11 cellular contexts compared by ENCODE assay signal in the genomic region with DNA sequence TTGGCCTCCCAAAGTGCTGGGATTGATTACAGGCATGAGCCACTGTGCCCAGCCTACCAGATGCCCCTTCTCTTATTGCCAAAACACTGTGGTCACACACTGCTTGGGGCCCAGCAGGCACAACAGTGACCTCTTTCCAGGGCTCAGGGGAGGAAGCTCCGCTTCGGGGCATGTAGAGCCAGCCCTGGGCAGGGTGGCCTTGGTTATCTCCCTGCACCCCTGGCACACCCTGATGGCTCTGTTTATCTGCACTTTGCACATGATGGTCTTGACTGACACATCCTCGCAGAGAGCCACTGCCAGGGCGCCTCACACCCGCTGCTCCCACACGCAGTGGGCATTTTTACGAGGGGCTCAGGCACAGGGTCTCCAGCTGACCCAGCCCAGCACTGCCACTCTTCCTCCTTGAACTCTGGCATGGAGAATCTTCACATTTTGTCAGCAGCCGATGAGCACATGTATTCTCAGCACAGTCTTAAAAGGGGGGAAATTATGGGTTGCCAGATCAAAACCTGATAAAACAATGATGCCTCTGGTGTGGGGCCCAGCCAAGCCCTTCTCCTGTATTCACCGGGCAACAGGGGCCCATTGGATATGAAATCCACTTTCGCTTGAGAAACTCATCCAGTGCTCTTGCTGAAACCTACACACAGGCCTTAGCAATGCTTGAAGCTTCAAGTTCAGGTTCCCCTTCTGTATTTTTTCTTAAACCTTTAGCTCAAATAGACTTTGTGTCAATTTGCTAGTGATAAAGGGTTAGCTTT. TPM values are rescaled to one million over a fixed set of nuclear protein-coding genes. Genes with fewer than 3 reads are reported as not detected.
DNase-seq lines count a peak whose midpoint lies in the region; ATAC-seq, FAIRE-seq and TF ChIP-seq lines count a peak whose summit lies in the region.
"Had no signal": no experiment of that assay in that cellular context is flagged by ENCODE, and none has a peak within 500 bp of the region (broad histone marks: within the 10 kb centered on the region; RNA-seq: fewer than 3 reads in every experiment).

No MANE protein-coding gene starts in this region.

- no peaks in the 10 kb centered on the region for H3K27me3 Mint-ChIP-seq in activated T-cell treated with anti-CD3 and anti-CD28 coated beads, Interleukin-2, amount 50 U/mL, for 72 hours (ENCODE audit: low read depth)

- TF ChIP-seq CTCF in GM13976 (IDR thresholded peaks at IDR 0.05; ENCODE audit: borderline replicate concordance, control extremely low read depth, extremely low read depth, insufficient read depth, missing control alignments) = no peak

- FAIRE-seq in frontal cortex (lab: Jason Lieb, UNC) = no peak
- FAIRE-seq: endothelial cell of umbilical vein had no signal

- H3K9me3 Mint-ChIP-seq in activated T-cell treated with anti-CD3 and anti-CD28 coated beads, Interleukin-2, amount 50 U/mL, for 72 hours = no peaks in the 10 kb centered on the region

- in situ Hi-C loops in GM13976 (cut with MboI; ENCODE audit: low sequenced_read_pairs, unreplicated experiment) = no loop called here

- H3K4me3 Mint-ChIP-seq in activated T-cell treated with anti-CD3 and anti-CD28 coated beads, Interleukin-2, amount 50 U/mL, for 72 hours = peak overlapping the region; percentile 79 to 89

- peak; percentile 40 for DNase-seq in stimulated activated CD4-positive, alpha-beta T cell treated with anti-CD3 and anti-CD28 coated beads, Interleukin-15, amount 100 ng/mL, for 24 hours
- no peak for DNase-seq in stimulated activated CD4-positive, alpha-beta T cell treated with anti-CD3 and anti-CD28 coated beads, Interleukin-4, amount 100 ng/mL, for 4 hours
- peak; percentile 18 to 23 for DNase-seq in activated T-cell treated with anti-CD3 and anti-CD28 coated beads, Interleukin-2, amount 50 U/mL, for 72 hours
- DNase-seq in mesenteric fat pad (ENCODE audit: low spot score) = peak; percentile 85
- no peak for DNase-seq in frontal cortex (ENCODE audit: low spot score in 2 of 2)
- DNase-seq in GM13976 (ENCODE audit: low spot score) = no peak
- DNase-seq in left lobe of liver (ENCODE audit: low spot score) = no peak
- DNase-seq: C1 segment of cervical spinal cord, Kasumi-1 had no signal

- H3K36me3 Mint-ChIP-seq in activated T-cell treated with anti-CD3 and anti-CD28 coated beads, Interleukin-2, amount 50 U/mL, for 72 hours (ENCODE audit: insufficient read depth in 2 of 2) = peaks cover 10 to 16% of the 10 kb centered on the region in 2 donors

- peaks cover 95% of the 10 kb centered on the region for H3K4me1 Mint-ChIP-seq in activated T-cell treated with anti-CD3 and anti-CD28 coated beads, Interleukin-2, amount 50 U/mL, for 72 hours (ENCODE audit: low read depth)

- H3K27ac Mint-ChIP-seq in activated T-cell treated with anti-CD3 and anti-CD28 coated beads, Interleukin-2, amount 50 U/mL, for 72 hours = peak overlapping the region; percentile 97

- ATAC-seq in activated T-cell treated with anti-CD3 and anti-CD28 coated beads, Interleukin-2, amount 50 U/mL, for 72 hours (replicated peaks in 1 of 2) = no peak
- ATAC-seq in GM21723 (IDR thresholded peaks at IDR 0.05; ENCODE audit: unreplicated experiment) (no peak), left lobe of liver (no peak)

RNA-seq across cellular contexts. Expression of a gene that starts 5.9 kb away (rescaled TPM):
- total RNA-seq in activated T-cell treated with anti-CD3 and anti-CD28 coated beads, Interleukin-2, amount 50 U/mL, for 72 hours = 100 to 1,000 TPM; 144 to 148 TPM
- total RNA-seq in mesenteric fat pad = 175 TPM
- total RNA-seq in frontal cortex = 19.6 TPM
- 4.3 TPM for total RNA-seq in left lobe of liver

Comparison
In these comparisons a context has a peak if more than half of its experiments do, and no peak if none do; other contexts are left out.
1. DNase-seq: peak in stimulated activated CD4-positive, alpha-beta T cell treated with anti-CD3 and anti-CD28 coated beads, Interleukin-15, amount 100 ng/mL, for 24 hours (single experiment), activated T-cell treated with anti-CD3 and anti-CD28 coated beads, Interleukin-2, amount 50 U/mL, for 72 hours (2 of 2) and mesenteric fat pad (single experiment); none in stimulated activated CD4-positive, alpha-beta T cell treated with anti-CD3 and anti-CD28 coated beads, Interleukin-4, amount 100 ng/mL, for 4 hours (0 of 2), frontal cortex (0 of 2), GM13976 (single experiment) and left lobe of liver (single experiment).